ENCODE assay signal across 19 cellular contexts in the genomic region with DNA sequence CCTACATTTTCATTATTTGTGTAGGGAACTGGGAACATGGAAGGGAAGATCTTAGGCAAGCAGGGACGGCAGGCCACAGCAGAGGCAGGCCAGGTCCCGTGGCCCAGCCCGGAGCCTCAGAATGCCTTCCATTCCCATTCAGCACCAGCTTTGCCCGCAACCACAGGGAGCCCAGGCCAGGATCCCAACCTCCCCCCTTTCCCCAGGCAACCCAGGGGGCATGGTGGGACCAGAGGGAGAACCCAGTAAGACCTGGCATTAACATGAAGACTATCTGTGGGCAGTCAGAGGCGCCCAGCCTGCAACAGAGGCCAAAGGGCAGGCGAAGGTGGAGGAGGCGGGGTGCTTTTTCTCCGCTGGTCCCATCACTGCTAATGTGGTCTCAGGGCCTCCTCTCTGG.
DNase-seq lines count a peak whose midpoint lies in the region; ATAC-seq, FAIRE-seq and TF ChIP-seq lines count a peak whose summit lies in the region.
"Had no signal": no experiment of that assay in that cellular context is flagged by ENCODE, and none has a peak within 500 bp of the region (broad histone marks: within the 10 kb centered on the region; RNA-seq: fewer than 3 reads in every experiment).

No MANE protein-coding gene starts in this region.

- ATAC-seq in right lobe of liver, result no peak
- no peak for ATAC-seq in HepG2
- no peak for ATAC-seq in naive thymus-derived CD8-positive, alpha-beta T cell
- no peak for ATAC-seq in upper lobe of right lung
- ATAC-seq in activated CD8-positive, alpha-beta T cell treated with anti-CD3 and anti-CD28 coated beads for 36 hours, result no peak

- TF ChIP-seq POLR2A in right lobe of liver (IDR thresholded peaks at IDR 0.05) (no peak), HepG2 (IDR thresholded peaks at IDR 0.05; ENCODE audit: insufficient read depth in 1 of 2, low read depth in 2 of 2, low read length in 2 of 2) (no peak)

- peaks cover 28% of the 10 kb centered on the region for H3K4me1 Mint-ChIP-seq in MCF 10A (ENCODE audit: insufficient read depth, unreplicated experiment)
- peaks cover 6 to 23% (median 12%) of the 10 kb centered on the region in 4 donors for H3K4me1 Mint-ChIP-seq in naive thymus-derived CD8-positive, alpha-beta T cell
- H3K4me1 Mint-ChIP-seq in activated CD8-positive, alpha-beta T cell treated with anti-CD3 and anti-CD28 coated beads for 36 hours (ENCODE audit: low read depth), result peaks cover 10% of the 10 kb centered on the region

- TF ChIP-seq EP300 in HepG2 (IDR thresholded peaks at IDR 0.05; ENCODE audit: low read depth in 2 of 2, low read length in 2 of 2), result no peak
- TF ChIP-seq EP300 in HepG2 (CRISPR knock-in tag; IDR thresholded peaks at IDR 0.05; ENCODE audit: borderline replicate concordance), result no peak

- in situ Hi-C loops in HepG2 (cut with HindIII; ENCODE audit: extremely low pct_ligation_motif_present, low pct_unique_long_range_greater_than_20kb), result loop anchor here (5.0 to 10.0 kb wide), 3 partner anchors 200 to 778 kb away; no protein-coding TSS in a partner anchor

- H3K9me3 ChIP-seq in right lobe of liver, result no peaks in the 10 kb centered on the region
- H3K9me3 ChIP-seq in HepG2 (ENCODE audit: low read length), result no peaks in the 10 kb centered on the region
- no peaks in the 10 kb centered on the region for H3K9me3 ChIP-seq in upper lobe of right lung
- H3K9me3 ChIP-seq in WERI-Rb-1 (ENCODE audit: severe bottlenecking), result no peaks in the 10 kb centered on the region
- H3K9me3 ChIP-seq: esophagus squamous epithelium, lower lobe of right lung, vagina had no signal

- H3K4me3 ChIP-seq in right lobe of liver (no peak overlapping the region), HepG2 (replicated peaks in 1 of 3; ENCODE audit: insufficient read depth in 1 of 3, low read depth in 2 of 3, low read length in 3 of 3) (no peak overlapping the region), upper lobe of right lung (no peak overlapping the region), WERI-Rb-1 (ENCODE audit: low read depth, low read length) (no peak overlapping the region)

- H3K27ac ChIP-seq in right lobe of liver (no peak overlapping the region), HepG2 (ENCODE audit: extremely low read length, insufficient read depth, low read length) (no peak overlapping the region), upper lobe of right lung (no peak overlapping the region), WERI-Rb-1 (no peak overlapping the region)
- H3K27ac ChIP-seq: esophagus squamous epithelium, lower lobe of right lung, SK-N-MC, vagina had no signal

- H3K79me2 ChIP-seq in HepG2 (ENCODE audit: insufficient read depth, low read length), result no peaks in the 10 kb centered on the region

- peaks cover 0 to 25% of the 10 kb centered on the region in 2 donors for H3K27me3 ChIP-seq in right lobe of liver
- H3K27me3 ChIP-seq in HepG2 (ENCODE audit: control insufficient read depth in 1 of 2, insufficient read depth in 2 of 2, low read length in 2 of 2), result peaks cover 2 to 66% of the 10 kb centered on the region in 2 experiments; a peak in 4 of 5 replicates
- peaks cover 24% of the 10 kb centered on the region for H3K27me3 ChIP-seq in upper lobe of right lung
- H3K27me3 ChIP-seq in WERI-Rb-1 (ENCODE audit: insufficient read depth, low read depth, severe bottlenecking), result no peaks in the 10 kb centered on the region

- no peak overlapping the region for H3K9ac ChIP-seq in HepG2 (ENCODE audit: insufficient read depth, low read depth, low read length)

- H3K4me3 Mint-ChIP-seq in MCF 10A (ENCODE audit: unreplicated experiment), result peak overlapping the region; percentile 62
- H3K4me3 Mint-ChIP-seq in naive thymus-derived CD8-positive, alpha-beta T cell, result peak overlapping the region in 7 of 10 donors; percentile 16 to 70 (median 28)
- no peak overlapping the region for H3K4me3 Mint-ChIP-seq in activated CD8-positive, alpha-beta T cell treated with anti-CD3 and anti-CD28 coated beads for 36 hours
- H3K4me3 Mint-ChIP-seq: activated CD4-positive, alpha-beta T cell treated with anti-CD3 and anti-CD28 coated beads, Interleukin-2, amount 10 ng/mL, durations not matched to agents 7 days and 5 days; activated naive CD8-positive, alpha-beta T cell had no signal

- no peak for TF ChIP-seq CTCF in right lobe of liver (IDR thresholded peaks at IDR 0.05)
- TF ChIP-seq CTCF in HepG2 (CRISPR knock-in tag; IDR thresholded peaks at IDR 0.05), result no peak
- TF ChIP-seq CTCF in MCF 10A (IDR thresholded peaks at IDR 0.05; ENCODE audit: unreplicated experiment), result no peak
- no peak for TF ChIP-seq CTCF in upper lobe of right lung (IDR thresholded peaks at IDR 0.05)
- no peak for TF ChIP-seq CTCF in activated CD8-positive, alpha-beta T cell treated with anti-CD3 and anti-CD28 coated beads for 36 hours (IDR thresholded peaks at IDR 0.05)
- no peak for TF ChIP-seq CTCF in WERI-Rb-1 (IDR thresholded peaks at IDR 0.05; ENCODE audit: low read depth, low read length)

- H3K4me2 ChIP-seq in HepG2 (ENCODE audit: low read depth, low read length), result no peak overlapping the region

- H3K4me1 ChIP-seq in right lobe of liver, result peaks cover 0 to 11% (median 3%) of the 10 kb centered on the region in 4 donors
- H3K4me1 ChIP-seq in HepG2 (ENCODE audit: insufficient read depth, low read length), result no peaks in the 10 kb centered on the region
- peaks cover 20% of the 10 kb centered on the region for H3K4me1 ChIP-seq in upper lobe of right lung

- CTCF ChIA-PET in HepG2 (lab: Yijun Ruan, JAX; ENCODE audit: low intra/inter-chr PET ratio, low total read pairs) (interaction anchor here (1.6 to 2.8 kb wide), 3 partner anchors 200 to 776 kb away, joined by 6 to 13 read pairs (median 11); no protein-coding TSS in a partner anchor), MCF 10A (lab: Yijun Ruan, JAX) (interaction anchor here (0.6 to 7.0 kb wide), 15 partner anchors 10 to 1012 kb away, joined by 3 to 76 read pairs (median 3); no protein-coding TSS in a partner anchor)
- CTCF ChIA-PET in activated CD8-positive, alpha-beta T cell treated with anti-CD3 and anti-CD28 coated beads for 36 hours (lab: Charles Lee), result interaction anchor here (0.9 to 2.0 kb wide), 13 partner anchors 10 to 932 kb away, joined by 3 to 12 read pairs (median 6); no protein-coding TSS in a partner anchor

- H3K36me3 Mint-ChIP-seq in MCF 10A (ENCODE audit: insufficient read depth, unreplicated experiment), result no peaks in the 10 kb centered on the region
- H3K36me3 Mint-ChIP-seq in naive thymus-derived CD8-positive, alpha-beta T cell, result peaks cover 0 to 2% (median 0%) of the 10 kb centered on the region in 3 donors
- no peaks in the 10 kb centered on the region for H3K36me3 Mint-ChIP-seq in activated CD8-positive, alpha-beta T cell treated with anti-CD3 and anti-CD28 coated beads for 36 hours (ENCODE audit: low read depth)
- H3K36me3 Mint-ChIP-seq: activated naive CD8-positive, alpha-beta T cell; IgD-negative memory B cell; naive B cell had no signal

- WGBS in right lobe of liver (ENCODE audit: insufficient coverage, low coverage, low lambda C conversion rate, missing lambda C conversion rate), result 74% methylated on average over 4 of the region's 8 CpGs
- 47% methylated on average over 6 of the region's 8 CpGs for WGBS in HepG2 (ENCODE audit: low lambda C conversion rate)

- H3K9me3 Mint-ChIP-seq in MCF 10A (ENCODE audit: unreplicated experiment), result no peaks in the 10 kb centered on the region
- H3K9me3 Mint-ChIP-seq in naive thymus-derived CD8-positive, alpha-beta T cell, result peaks cover 0 to 2% (median 0%) of the 10 kb centered on the region in 9 donors
- no peaks in the 10 kb centered on the region for H3K9me3 Mint-ChIP-seq in activated CD8-positive, alpha-beta T cell treated with anti-CD3 and anti-CD28 coated beads for 36 hours
- H3K9me3 Mint-ChIP-seq: activated CD4-positive, alpha-beta T cell treated with anti-CD3 and anti-CD28 coated beads, Interleukin-2, amount 10 ng/mL, durations not matched to agents 7 days and 5 days; IgD-negative memory B cell had no signal

- no peak overlapping the region for H3K27ac Mint-ChIP-seq in MCF 10A (ENCODE audit: low read depth, unreplicated experiment)
- no peak overlapping the region for H3K27ac Mint-ChIP-seq in naive thymus-derived CD8-positive, alpha-beta T cell
- H3K27ac Mint-ChIP-seq in activated CD8-positive, alpha-beta T cell treated with anti-CD3 and anti-CD28 coated beads for 36 hours, result no peak overlapping the region
- H3K27ac Mint-ChIP-seq: activated CD4-positive, alpha-beta T cell treated with anti-CD3 and anti-CD28 coated beads, Interleukin-2, amount 10 ng/mL, durations not matched to agents 7 days and 5 days; activated naive CD8-positive, alpha-beta T cell; IgD-negative memory B cell had no signal

- no peak for TF ChIP-seq RAD21 in HepG2 (CRISPR knock-in tag; IDR thresholded peaks at IDR 0.05)

- H2AFZ ChIP-seq in HepG2 (ENCODE audit: low read length), result no peak overlapping the region

- BruUV-seq in HepG2 (replicated peaks; lab: Mats Ljungman, UMichigan) (no TSS peak), MCF 10A (replicated peaks; lab: Mats Ljungman, UMichigan) (no TSS peak)

- H4K20me1 ChIP-seq in HepG2 (ENCODE audit: insufficient read depth, low read length), result 0 out of 2 replicates have a peak, but pooled peaks cover 2% of the 10 kb centered on the region

- H3K27me3 Mint-ChIP-seq in MCF 10A (ENCODE audit: insufficient read depth, unreplicated experiment), result no peaks in the 10 kb centered on the region
- peaks cover 39 to 94% (median 64%) of the 10 kb centered on the region in 5 donors for H3K27me3 Mint-ChIP-seq in naive thymus-derived CD8-positive, alpha-beta T cell
- peaks cover 44% of the 10 kb centered on the region for H3K27me3 Mint-ChIP-seq in activated CD8-positive, alpha-beta T cell treated with anti-CD3 and anti-CD28 coated beads for 36 hours

- POLR2A ChIA-PET in HepG2 (lab: Yijun Ruan, JAX), result no interaction called here
- POLR2A ChIA-PET in MCF 10A (lab: Yijun Ruan, JAX), result interaction anchor here (1.1 to 2.7 kb wide), 3 partner anchors 381 to 702 kb away, joined by 3 to 16 read pairs (median 4); no protein-coding TSS in a partner anchor
- POLR2A ChIA-PET in naive thymus-derived CD8-positive, alpha-beta T cell (lab: Charles Lee), result no interaction called here
- POLR2A ChIA-PET in activated CD8-positive, alpha-beta T cell treated with anti-CD3 and anti-CD28 coated beads for 36 hours (lab: Charles Lee), result interaction anchor here (1.0 kb wide), 1 partner anchor 510 kb away, joined by 3 read pairs; no protein-coding TSS in a partner anchor

- H3K36me3 ChIP-seq in right lobe of liver (no peaks in the 10 kb centered on the region), HepG2 (replicated peaks in 1 of 2; ENCODE audit: control insufficient read depth in 1 of 2, insufficient read depth in 2 of 2, low read length in 2 of 2) (no peaks in the 10 kb centered on the region), upper lobe of right lung (no peaks in the 10 kb centered on the region), WERI-Rb-1 (no peaks in the 10 kb centered on the region)
- H3K36me3 ChIP-seq: esophagus squamous epithelium, lower lobe of right lung, vagina had no signal

- intact Hi-C loops in right lobe of liver (cut with DNase I) (loop anchor here in 1 of 2 donors (10.0 kb wide), 1 partner anchor 700 kb away; no protein-coding TSS in a partner anchor), HepG2 (cut with micrococcal nuclease; ENCODE audit: unreplicated experiment) (loop anchor here (5.0 kb wide), 2 partner anchors 413 to 778 kb away; no protein-coding TSS in a partner anchor), MCF 10A (cut with micrococcal nuclease) (loop anchor here (1.0 to 2.0 kb wide), 4 partner anchors 452 to 932 kb away; no protein-coding TSS in a partner anchor), upper lobe of right lung (cut with DNase I) (no loop called here)
- intact Hi-C loops in activated CD8-positive, alpha-beta T cell treated with anti-CD3 and anti-CD28 coated beads for 36 hours (cut with micrococcal nuclease), result loop anchor here (10.0 kb wide), 1 partner anchor 780 kb away; no protein-coding TSS in a partner anchor

- FAIRE-seq in HepG2 (lab: Jason Lieb, UNC), result no peak
- FAIRE-seq: bronchial epithelial cell, GM19239 had no signal

- peak; percentile 12 to 44 (median 29) for DNase-seq in right lobe of liver
- DNase-seq in HepG2 (ENCODE audit: low spot score), result no peak
- no peak for DNase-seq in MCF 10A (ENCODE audit: unreplicated experiment)
- peak in 1 of 10 donors; percentile 50 for DNase-seq in naive thymus-derived CD8-positive, alpha-beta T cell
- DNase-seq in upper lobe of right lung, result peak; percentile 52
- no peak for DNase-seq in activated CD8-positive, alpha-beta T cell treated with anti-CD3 and anti-CD28 coated beads for 36 hours
- DNase-seq in WERI-Rb-1, result no peak
- no peak for DNase-seq in NCI-H345 (lab: John Stamatoyannopoulos, UW)
- DNase-seq: activated T-cell treated with anti-CD3 and anti-CD28 coated beads for 4 hours, esophagus squamous epithelium had no signal

Comparison
In these comparisons a context has a peak if more than half of its experiments do, and no peak if none do; other contexts are left out.
1. DNase-seq: peak in right lobe of liver (3 of 3) and upper lobe of right lung (single experiment); none in HepG2 (single experiment), MCF 10A (single experiment), activated CD8-positive, alpha-beta T cell treated with anti-CD3 and anti-CD28 coated beads for 36 hours (single experiment), WERI-Rb-1 (single experiment) and NCI-H345 (single experiment).
2. POLR2A ChIA-PET loops: an anchor here in MCF 10A (1.1 to 2.7 kb wide) and activated CD8-positive, alpha-beta T cell treated with anti-CD3 and anti-CD28 coated beads for 36 hours (1.0 kb wide); none called in HepG2 and naive thymus-derived CD8-positive, alpha-beta T cell.